In the genomic region with DNA sequence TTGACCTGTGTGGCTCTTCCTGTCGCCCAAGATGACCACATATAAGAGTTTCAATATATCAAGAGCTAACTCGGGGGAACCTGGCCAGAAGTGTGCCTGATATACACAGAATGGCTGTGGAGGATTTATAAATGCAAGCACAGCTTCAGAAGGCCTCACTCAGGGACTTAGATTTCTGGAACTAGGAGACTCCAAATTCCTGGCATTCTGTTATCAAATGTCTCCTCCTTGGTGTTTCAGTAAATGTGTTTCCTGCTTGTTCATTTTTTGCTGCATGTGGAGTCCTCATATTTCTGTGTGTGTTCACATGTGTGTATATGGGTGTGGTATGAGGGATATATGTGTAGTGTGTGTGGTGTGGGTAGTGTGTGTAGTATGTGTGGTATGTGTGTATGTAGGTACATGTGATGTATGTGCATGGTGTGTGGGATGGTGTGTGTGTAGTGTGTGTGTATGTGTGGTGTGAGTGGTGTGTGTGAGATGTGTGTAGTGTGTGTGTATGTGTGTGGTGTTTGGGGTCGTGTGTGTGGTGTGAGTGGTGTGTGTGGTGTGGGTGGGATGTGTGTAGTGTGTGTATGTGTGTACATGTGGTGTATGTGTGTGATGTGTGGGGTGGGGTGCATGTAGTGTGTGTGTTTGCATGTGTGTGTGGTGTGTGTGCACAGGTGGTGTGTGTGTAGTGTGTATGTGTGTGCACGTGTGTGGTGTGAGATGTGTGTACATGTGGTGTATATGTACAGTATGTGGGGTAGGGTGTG, we compare ENCODE assay signal across 1 cellular context.
A peak's percentile ranks its signal among the peaks of the same experiment; 100 is the strongest.
TF ChIP-seq lines count a peak whose summit lies in the region.

No MANE protein-coding gene starts in this region.

TF ChIP-seq in HepG2, 621 proteins besides CTCF, POLR2A, EP300 and RAD21:
- TF ChIP-seq, protein P1, sequence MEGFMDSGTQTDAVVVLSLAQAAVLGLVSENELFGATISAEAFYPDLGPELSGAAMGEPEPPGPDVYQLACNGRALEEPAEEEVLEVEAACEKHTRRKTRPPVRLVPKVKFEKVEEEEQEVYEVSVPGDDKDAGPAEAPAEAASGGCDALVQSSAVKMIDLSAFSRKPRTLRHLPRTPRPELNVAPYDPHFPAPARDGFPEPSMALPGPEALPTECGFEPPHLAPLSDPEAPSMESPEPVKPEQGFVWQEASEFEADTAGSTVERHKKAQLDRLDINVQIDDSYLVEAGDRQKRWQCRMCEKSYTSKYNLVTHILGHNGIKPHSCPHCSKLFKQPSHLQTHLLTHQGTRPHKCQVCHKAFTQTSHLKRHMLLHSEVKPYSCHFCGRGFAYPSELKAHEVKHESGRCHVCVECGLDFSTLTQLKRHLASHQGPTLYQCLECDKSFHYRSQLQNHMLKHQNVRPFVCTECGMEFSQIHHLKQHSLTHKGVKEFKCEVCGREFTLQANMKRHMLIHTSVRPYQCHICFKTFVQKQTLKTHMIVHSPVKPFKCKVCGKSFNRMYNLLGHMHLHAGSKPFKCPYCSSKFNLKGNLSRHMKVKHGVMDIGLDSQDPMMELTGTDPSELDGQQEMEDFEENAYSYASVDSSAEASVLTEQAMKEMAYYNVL (CRISPR knock-in tag; IDR thresholded peaks at IDR 0.05; ENCODE audit: borderline replicate concordance): no peak
- TF ChIP-seq NFIB (CRISPR knock-in tag; IDR thresholded peaks at IDR 0.05; ENCODE audit: borderline replicate concordance) (no peak), PHB2 (IDR thresholded peaks at IDR 0.05; ENCODE audit: partially characterized antibody) (peak; percentile 11), SP1 (IDR thresholded peaks at IDR 0.05) (peak; percentile 23; the same call in 1 of the 2 replicates), SP1 (CRISPR knock-in tag; IDR thresholded peaks at IDR 0.05) (no peak), ZNF644 (CRISPR knock-in tag; IDR thresholded peaks at IDR 0.05; ENCODE audit: low read depth) (no peak), ZKSCAN5 (CRISPR knock-in tag; IDR thresholded peaks at IDR 0.05) (no peak), ZFP36L2 (CRISPR knock-in tag; IDR thresholded peaks at IDR 0.05) (no peak), KMT2A (CRISPR knock-in tag; IDR thresholded peaks at IDR 0.05) (no peak), FOXA1 (IDR thresholded peaks at IDR 0.05) (0 out of 2 replicates have a peak, but pooled peaks have one; percentile 9), FOXA1 (CRISPR knock-in tag; IDR thresholded peaks at IDR 0.05) (no peak)
- TF ChIP-seq, protein P2, sequence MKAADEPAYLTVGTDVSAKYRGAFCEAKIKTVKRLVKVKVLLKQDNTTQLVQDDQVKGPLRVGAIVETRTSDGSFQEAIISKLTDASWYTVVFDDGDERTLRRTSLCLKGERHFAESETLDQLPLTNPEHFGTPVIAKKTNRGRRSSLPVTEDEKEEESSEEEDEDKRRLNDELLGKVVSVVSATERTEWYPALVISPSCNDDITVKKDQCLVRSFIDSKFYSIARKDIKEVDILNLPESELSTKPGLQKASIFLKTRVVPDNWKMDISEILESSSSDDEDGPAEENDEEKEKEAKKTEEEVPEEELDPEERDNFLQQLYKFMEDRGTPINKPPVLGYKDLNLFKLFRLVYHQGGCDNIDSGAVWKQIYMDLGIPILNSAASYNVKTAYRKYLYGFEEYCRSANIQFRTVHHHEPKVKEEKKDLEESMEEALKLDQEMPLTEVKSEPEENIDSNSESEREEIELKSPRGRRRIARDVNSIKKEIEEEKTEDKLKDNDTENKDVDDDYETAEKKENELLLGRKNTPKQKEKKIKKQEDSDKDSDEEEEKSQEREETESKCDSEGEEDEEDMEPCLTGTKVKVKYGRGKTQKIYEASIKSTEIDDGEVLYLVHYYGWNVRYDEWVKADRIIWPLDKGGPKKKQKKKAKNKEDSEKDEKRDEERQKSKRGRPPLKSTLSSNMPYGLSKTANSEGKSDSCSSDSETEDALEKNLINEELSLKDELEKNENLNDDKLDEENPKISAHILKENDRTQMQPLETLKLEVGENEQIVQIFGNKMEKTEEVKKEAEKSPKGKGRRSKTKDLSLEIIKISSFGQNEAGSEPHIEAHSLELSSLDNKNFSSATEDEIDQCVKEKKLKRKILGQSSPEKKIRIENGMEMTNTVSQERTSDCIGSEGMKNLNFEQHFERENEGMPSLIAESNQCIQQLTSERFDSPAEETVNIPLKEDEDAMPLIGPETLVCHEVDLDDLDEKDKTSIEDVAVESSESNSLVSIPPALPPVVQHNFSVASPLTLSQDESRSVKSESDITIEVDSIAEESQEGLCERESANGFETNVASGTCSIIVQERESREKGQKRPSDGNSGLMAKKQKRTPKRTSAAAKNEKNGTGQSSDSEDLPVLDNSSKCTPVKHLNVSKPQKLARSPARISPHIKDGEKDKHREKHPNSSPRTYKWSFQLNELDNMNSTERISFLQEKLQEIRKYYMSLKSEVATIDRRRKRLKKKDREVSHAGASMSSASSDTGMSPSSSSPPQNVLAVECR (CRISPR knock-in tag; IDR thresholded peaks at IDR 0.05; ENCODE audit: borderline replicate concordance): no peak
- TF ChIP-seq, protein P3, sequence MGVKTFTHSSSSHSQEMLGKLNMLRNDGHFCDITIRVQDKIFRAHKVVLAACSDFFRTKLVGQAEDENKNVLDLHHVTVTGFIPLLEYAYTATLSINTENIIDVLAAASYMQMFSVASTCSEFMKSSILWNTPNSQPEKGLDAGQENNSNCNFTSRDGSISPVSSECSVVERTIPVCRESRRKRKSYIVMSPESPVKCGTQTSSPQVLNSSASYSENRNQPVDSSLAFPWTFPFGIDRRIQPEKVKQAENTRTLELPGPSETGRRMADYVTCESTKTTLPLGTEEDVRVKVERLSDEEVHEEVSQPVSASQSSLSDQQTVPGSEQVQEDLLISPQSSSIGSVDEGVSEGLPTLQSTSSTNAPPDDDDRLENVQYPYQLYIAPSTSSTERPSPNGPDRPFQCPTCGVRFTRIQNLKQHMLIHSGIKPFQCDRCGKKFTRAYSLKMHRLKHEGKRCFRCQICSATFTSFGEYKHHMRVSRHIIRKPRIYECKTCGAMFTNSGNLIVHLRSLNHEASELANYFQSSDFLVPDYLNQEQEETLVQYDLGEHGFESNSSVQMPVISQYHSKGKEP (CRISPR knock-in tag; IDR thresholded peaks at IDR 0.05): no peak
